17 cellular contexts compared by ENCODE assay signal in genomic region chr3:181075098-181075497, GRCh38.
"Had no signal": no experiment of that assay in that cellular context is flagged by ENCODE, and none has a peak within 500 bp of the region (broad histone marks: within the 10 kb centered on the region; RNA-seq: fewer than 3 reads in every experiment).

No MANE protein-coding gene starts in this region.

- DNase-seq: activated CD4-positive, alpha-beta T cell treated with anti-CD3 and anti-CD28 coated beads, Interleukin-2, amount 10 ng/mL, durations not matched to agents 24 days and 14 days; activated CD8-positive, alpha-beta T cell treated with anti-CD3 and anti-CD28 coated beads, Interleukin-2, amount 10 ng/mL, durations not matched to agents 7 days and 5 days; activated naive CD4-positive, alpha-beta T cell treated with Interleukin-2 at 50 U/mL for 16 hours; activated naive CD8-positive, alpha-beta T cell treated with anti-CD3 and anti-CD28 coated beads, Interleukin-2, amount 10 ng/mL, durations not matched to agents 7 days and 5 days; activated T-cell treated with anti-CD3 and anti-CD28 coated beads, Interleukin-2, amount 50 U/mL, for 24 hours; central memory CD4-positive, alpha-beta T cell; dorsolateral prefrontal cortex; heart left ventricle; mesenchymal stem cell; naive thymus-derived CD8-positive, alpha-beta T cell; sigmoid colon; spleen; stimulated activated CD4-positive, alpha-beta T cell treated with anti-CD3 and anti-CD28 coated beads, Interleukin-4, amount 100 ng/mL, for 4 hours; thyroid gland had no signal

- ATAC-seq: activated CD8-positive, alpha-beta T cell treated with anti-CD3 and anti-CD28 coated beads, Interleukin-2, amount 10 ng/mL, durations not matched to agents 7 days and 5 days; heart left ventricle; naive thymus-derived CD8-positive, alpha-beta T cell; stimulated activated memory B cell treated with anti-CD40 and anti-IgM and Interleukin-4, amounts not matched to agents 10 μg/mL and 1 μg/mL and 100 μg/mL, for 72 hours had no signal

- H3K9me3 Mint-ChIP-seq: activated CD4-positive, alpha-beta T cell treated with anti-CD3 and anti-CD28 coated beads, Interleukin-2, amount 10 ng/mL, durations not matched to agents 24 days and 14 days; activated naive CD8-positive, alpha-beta T cell treated with anti-CD3 and anti-CD28 coated beads, Interleukin-2, amount 10 ng/mL, durations not matched to agents 7 days and 5 days had no signal

- H3K4me1 Mint-ChIP-seq: activated CD4-positive, alpha-beta T cell treated with anti-CD3 and anti-CD28 coated beads, Interleukin-2, amount 10 ng/mL, durations not matched to agents 24 days and 14 days; activated naive CD8-positive, alpha-beta T cell treated with anti-CD3 and anti-CD28 coated beads, Interleukin-2, amount 10 ng/mL, durations not matched to agents 7 days and 5 days; naive thymus-derived CD8-positive, alpha-beta T cell; stimulated activated memory B cell treated with anti-CD40 and anti-IgM and Interleukin-4, amounts not matched to agents 10 μg/mL and 1 μg/mL and 100 μg/mL, for 72 hours had no signal

- H3K36me3 Mint-ChIP-seq: activated naive CD8-positive, alpha-beta T cell treated with anti-CD3 and anti-CD28 coated beads, Interleukin-2, amount 10 ng/mL, durations not matched to agents 7 days and 5 days had no signal

- H3K27ac ChIP-seq: dorsolateral prefrontal cortex, heart left ventricle, sigmoid colon, spleen, thyroid gland had no signal

- H3K9me3 ChIP-seq: thyroid gland had no signal

- H3K4me1 ChIP-seq: heart left ventricle, sigmoid colon, spleen, thyroid gland had no signal

- H3K27ac Mint-ChIP-seq: activated CD4-positive, alpha-beta T cell treated with anti-CD3 and anti-CD28 coated beads, Interleukin-2, amount 10 ng/mL, durations not matched to agents 24 days and 14 days; activated CD8-positive, alpha-beta T cell treated with anti-CD3 and anti-CD28 coated beads, Interleukin-2, amount 10 ng/mL, durations not matched to agents 7 days and 5 days; activated naive CD8-positive, alpha-beta T cell treated with anti-CD3 and anti-CD28 coated beads, Interleukin-2, amount 10 ng/mL, durations not matched to agents 7 days and 5 days; activated T-cell treated with anti-CD3 and anti-CD28 coated beads, Interleukin-2, amount 50 U/mL, for 24 hours; activated T-helper 2 cell treated with anti-CD3 and anti-CD28 coated beads, Interferon-gamma antibody, Interleukin-2, Interleukin-4, amounts not matched to agents 10 μg/mL and 5 μg/mL and 100 μg/mL, durations not matched to agents 14 hours and 24 hours and 36 hours; brain; naive thymus-derived CD8-positive, alpha-beta T cell; stimulated activated memory B cell treated with anti-CD40 and anti-IgM and Interleukin-4, amounts not matched to agents 10 μg/mL and 1 μg/mL and 100 μg/mL, for 72 hours had no signal

- H3K27me3 ChIP-seq: dorsolateral prefrontal cortex, heart left ventricle, sigmoid colon, spleen, thyroid gland had no signal

- H3K36me3 ChIP-seq: heart left ventricle, sigmoid colon, spleen, thyroid gland had no signal

- H3K4me3 Mint-ChIP-seq: activated CD4-positive, alpha-beta T cell treated with anti-CD3 and anti-CD28 coated beads, Interleukin-2, amount 10 ng/mL, durations not matched to agents 24 days and 14 days; activated CD8-positive, alpha-beta T cell treated with anti-CD3 and anti-CD28 coated beads, Interleukin-2, amount 10 ng/mL, durations not matched to agents 7 days and 5 days; activated naive CD8-positive, alpha-beta T cell treated with anti-CD3 and anti-CD28 coated beads, Interleukin-2, amount 10 ng/mL, durations not matched to agents 7 days and 5 days; activated T-cell treated with anti-CD3 and anti-CD28 coated beads, Interleukin-2, amount 50 U/mL, for 24 hours; brain; naive thymus-derived CD8-positive, alpha-beta T cell; stimulated activated memory B cell treated with anti-CD40 and anti-IgM and Interleukin-4, amounts not matched to agents 10 μg/mL and 1 μg/mL and 100 μg/mL, for 72 hours had no signal

- H3K27me3 Mint-ChIP-seq: activated CD4-positive, alpha-beta T cell treated with anti-CD3 and anti-CD28 coated beads, Interleukin-2, amount 10 ng/mL, durations not matched to agents 24 days and 14 days; activated naive CD8-positive, alpha-beta T cell treated with anti-CD3 and anti-CD28 coated beads, Interleukin-2, amount 10 ng/mL, durations not matched to agents 7 days and 5 days; activated T-cell treated with anti-CD3 and anti-CD28 coated beads, Interleukin-2, amount 50 U/mL, for 24 hours had no signal

- H3K4me3 ChIP-seq: dorsolateral prefrontal cortex, heart left ventricle, sigmoid colon, spleen, thyroid gland had no signal
